In the genomic region with DNA sequence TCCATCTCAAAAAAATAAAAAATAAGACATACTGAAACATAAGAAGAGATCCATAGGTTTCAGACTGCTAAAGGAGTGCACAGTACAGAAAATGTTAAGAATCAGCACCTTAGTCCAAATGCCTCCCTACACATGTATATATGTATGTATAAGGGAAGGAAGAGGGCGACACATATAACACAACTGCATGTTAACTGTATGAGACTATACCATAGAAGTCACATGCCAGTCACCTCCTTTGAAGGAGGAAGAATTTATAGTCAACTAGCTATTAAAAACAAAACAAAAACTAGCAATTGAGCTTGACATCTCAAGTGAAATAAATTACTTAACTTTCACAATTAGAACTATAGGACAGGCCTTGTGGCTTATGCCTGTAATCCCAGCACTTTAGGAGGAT, we compare ENCODE assay signal across 23 cellular contexts. TPM values are rescaled to one million over a fixed set of nuclear protein-coding genes. Genes with fewer than 3 reads are reported as not detected.
"Had no signal": no experiment of that assay in that cellular context is flagged by ENCODE, and none has a peak within 500 bp of the region (broad histone marks: within the 10 kb centered on the region; RNA-seq: fewer than 3 reads in every experiment).

No MANE protein-coding gene starts in this region.

- H3K9me3 ChIP-seq: SK-N-SH had no signal

- H3K27ac ChIP-seq: brain microvascular endothelial cell, cardiac muscle cell had no signal

- ATAC-seq: PC-3, Right ventricle myocardium inferior had no signal

- H3K36me3 Mint-ChIP-seq: activated CD4-positive, alpha-beta memory T cell treated with anti-CD3 and anti-CD28 coated beads for 36 hours; activated naive CD4-positive, alpha-beta T cell treated with anti-CD3 and anti-CD28 coated beads, Interleukin-2, amount 10 ng/mL, durations not matched to agents 7 days and 5 days; activated naive CD8-positive, alpha-beta T cell treated with anti-CD3 and anti-CD28 coated beads for 36 hours had no signal

- H3K27ac Mint-ChIP-seq: activated CD4-positive, alpha-beta memory T cell treated with anti-CD3 and anti-CD28 coated beads for 36 hours; activated CD4-positive, alpha-beta T cell treated with anti-CD3 and anti-CD28 coated beads, Interleukin-2, amount 10 ng/mL, durations not matched to agents 7 days and 5 days; activated naive CD4-positive, alpha-beta T cell treated with anti-CD3 and anti-CD28 coated beads, Interleukin-2, amount 10 ng/mL, durations not matched to agents 7 days and 5 days; activated naive CD8-positive, alpha-beta T cell treated with anti-CD3 and anti-CD28 coated beads for 36 hours; activated T-cell treated with anti-CD3 and anti-CD28 coated beads, Interleukin-2, amount 50 U/mL, for 72 hours; activated T-helper 2 cell treated with anti-CD3 and anti-CD28 coated beads, Interferon-gamma antibody, Interleukin-2, Interleukin-4, amounts not matched to agents 10 μg/mL and 5 μg/mL and 100 μg/mL, durations not matched to agents 14 hours and 24 hours and 36 hours had no signal

- DNase-seq: activated CD4-positive, alpha-beta memory T cell treated with anti-CD3 and anti-CD28 coated beads for 36 hours; activated CD4-positive, alpha-beta T cell treated with anti-CD3 and anti-CD28 coated beads, Interleukin-2, amount 10 ng/mL, durations not matched to agents 7 days and 5 days; activated CD4-positive, CD25-positive, alpha-beta regulatory T cell treated with anti-CD3 and anti-CD28 coated beads, Interleukin-2, amount 50 U/mL, for 72 hours; activated CD8-positive, alpha-beta memory T cell treated with anti-CD3 and anti-CD28 coated beads for 24 hours; activated gamma-delta T cell treated with Interleukin-2 at 50 U/mL for 16 hours; activated naive CD4-positive, alpha-beta T cell treated with anti-CD3 and anti-CD28 coated beads, Interleukin-2, amount 10 ng/mL, durations not matched to agents 7 days and 5 days; activated naive CD8-positive, alpha-beta T cell treated with anti-CD3 and anti-CD28 coated beads for 36 hours; activated T-cell treated with anti-CD3 and anti-CD28 coated beads, Interleukin-2, amount 50 U/mL, for 72 hours; brain microvascular endothelial cell; Karpas-422; NCI-H1105 treated with DMSO at 0.1 percent for 48 hours; NCI-H1436 treated with DMSO at 0.1 percent for 48 hours; NCI-H187; NCI-H2081; NCI-H510A treated with DMSO at 0.1 percent for 48 hours; NCI-H69; PC-3; SK-N-SH; SW 1271 had no signal

- H3K9ac ChIP-seq: SK-N-SH had no signal

- H3K4me3 Mint-ChIP-seq: activated CD4-positive, alpha-beta memory T cell treated with anti-CD3 and anti-CD28 coated beads for 36 hours; activated CD4-positive, alpha-beta T cell treated with anti-CD3 and anti-CD28 coated beads, Interleukin-2, amount 10 ng/mL, durations not matched to agents 7 days and 5 days; activated naive CD4-positive, alpha-beta T cell treated with anti-CD3 and anti-CD28 coated beads, Interleukin-2, amount 10 ng/mL, durations not matched to agents 7 days and 5 days; activated naive CD8-positive, alpha-beta T cell treated with anti-CD3 and anti-CD28 coated beads for 36 hours; activated T-cell treated with anti-CD3 and anti-CD28 coated beads, Interleukin-2, amount 50 U/mL, for 72 hours; T-helper 2 cell treated with Interferon-gamma antibody and Interleukin-4, amounts not matched to agents 5 μg/mL and 100 μg/mL, for 36 hours had no signal

- H3K27me3 ChIP-seq: brain microvascular endothelial cell, cardiac muscle cell had no signal

- H3K4me2 ChIP-seq: SK-N-SH had no signal

- H3K9me3 Mint-ChIP-seq: activated CD4-positive, alpha-beta memory T cell treated with anti-CD3 and anti-CD28 coated beads for 36 hours; activated CD4-positive, alpha-beta T cell treated with anti-CD3 and anti-CD28 coated beads, Interleukin-2, amount 10 ng/mL, durations not matched to agents 7 days and 5 days; activated naive CD4-positive, alpha-beta T cell treated with anti-CD3 and anti-CD28 coated beads, Interleukin-2, amount 10 ng/mL, durations not matched to agents 7 days and 5 days; activated naive CD8-positive, alpha-beta T cell treated with anti-CD3 and anti-CD28 coated beads for 36 hours; activated T-cell treated with anti-CD3 and anti-CD28 coated beads, Interleukin-2, amount 50 U/mL, for 72 hours; activated T-helper 2 cell treated with anti-CD3 and anti-CD28 coated beads, Interferon-gamma antibody, Interleukin-2, Interleukin-4, amounts not matched to agents 10 μg/mL and 5 μg/mL and 100 μg/mL, durations not matched to agents 14 hours and 24 hours and 36 hours; T-helper 2 cell treated with Interferon-gamma antibody and Interleukin-4, amounts not matched to agents 5 μg/mL and 100 μg/mL, for 36 hours had no signal

- H3K4me3 ChIP-seq: cardiac muscle cell had no signal

RNA-seq across cellular contexts. Expression of gene IGF2BP3, which starts 50.4 kb away (rescaled TPM):
- total RNA-seq: Right ventricle myocardium inferior had no signal
